ENCODE assay signal across 8 cellular contexts in genomic region chr10:2949948-2950354, GRCh38.
DNase-seq lines count a peak whose midpoint lies in the region; ATAC-seq, FAIRE-seq and TF ChIP-seq lines count a peak whose summit lies in the region.

No MANE protein-coding gene starts in this region.

- no peaks in the 10 kb centered on the region for H3K79me2 ChIP-seq in MM.1S (ENCODE audit: low read length)

- H3K4me1 ChIP-seq in kidney (ENCODE audit: control insufficient read depth in 1 of 2, insufficient read depth in 1 of 2, low read depth in 1 of 2, low read length in 2 of 2): no peaks in the 10 kb centered on the region
- no peaks in the 10 kb centered on the region for H3K4me1 ChIP-seq in MM.1S (ENCODE audit: low read length)

- H3K9me3 ChIP-seq in kidney (ENCODE audit: control insufficient read depth in 1 of 2, low read length in 2 of 2) (no peaks in the 10 kb centered on the region), MM.1S (replicated peaks; ENCODE audit: insufficient read depth, low read length) (no peaks in the 10 kb centered on the region)

- TF ChIP-seq CTCF in kidney (IDR thresholded peaks at IDR 0.05; ENCODE audit: borderline replicate concordance, extremely low read depth, insufficient read depth) (no peak), MM.1S (IDR thresholded peaks at IDR 0.05; ENCODE audit: low read length) (no peak)

- H2AFZ ChIP-seq in MM.1S (ENCODE audit: low read length): no peak overlapping the region

- peak; percentile 86 for DNase-seq in Daoy (ENCODE audit: low read depth)
- DNase-seq in NCI-H1436 (lab: John Stamatoyannopoulos, UW): peak; percentile 60
- DNase-seq in kidney: peak; percentile 55
- no peak for DNase-seq in DMS79 treated with DMSO at 0.1 percent for 48 hours (lab: John Stamatoyannopoulos, UW)
- DNase-seq in central memory CD4-positive, alpha-beta T cell: no peak
- no peak for DNase-seq in MM.1S
- no peak for DNase-seq in 8988T

- no peaks in the 10 kb centered on the region for H3K27me3 ChIP-seq in MM.1S (replicated peaks; ENCODE audit: insufficient read depth, low read length)

- no peaks in the 10 kb centered on the region for H3K36me3 ChIP-seq in kidney (ENCODE audit: control insufficient read depth in 1 of 2, insufficient read depth in 2 of 2, low read length in 2 of 2)
- no peaks in the 10 kb centered on the region for H3K36me3 ChIP-seq in MM.1S (replicated peaks; ENCODE audit: insufficient read depth, low read length)

- H3K4me3 ChIP-seq in kidney (ENCODE audit: low read length in 2 of 2): no peak overlapping the region
- no peak overlapping the region for H3K4me3 ChIP-seq in MM.1S (ENCODE audit: low read length)

- H3K9ac ChIP-seq in kidney (ENCODE audit: low read length in 2 of 2): no peak overlapping the region
- no peak overlapping the region for H3K9ac ChIP-seq in MM.1S (ENCODE audit: low read length)

- H3K27ac ChIP-seq in kidney (ENCODE audit: low read depth in 2 of 2, low read length in 2 of 2) (no peak overlapping the region), MM.1S (ENCODE audit: low read length) (no peak overlapping the region)

- no peaks in the 10 kb centered on the region for H3K9me2 ChIP-seq in MM.1S (replicated peaks; ENCODE audit: insufficient read depth, low read length)

- no peak overlapping the region for H3K4me2 ChIP-seq in MM.1S (ENCODE audit: low read depth, low read length)

- intact Hi-C loops in kidney (cut with DNase I): no loop called here

- no peaks in the 10 kb centered on the region for H4K20me1 ChIP-seq in MM.1S (ENCODE audit: insufficient read depth, low read length)

- FAIRE-seq in kidney (lab: Jason Lieb, UNC): no peak

- no peaks in the 10 kb centered on the region for H3F3A ChIP-seq in MM.1S (ENCODE audit: insufficient read depth, low read length)

- ATAC-seq in GM21717 (IDR thresholded peaks at IDR 0.05; ENCODE audit: unreplicated experiment): peak; percentile 55

Comparison
In these comparisons a context has a peak if more than half of its experiments do, and no peak if none do; other contexts are left out.
1. DNase-seq: peak in Daoy (single experiment), NCI-H1436 (single experiment) and kidney (single experiment); none in DMS79 treated with DMSO at 0.1 percent for 48 hours (single experiment), central memory CD4-positive, alpha-beta T cell (single experiment), MM.1S (single experiment) and 8988T (single experiment).